Comparison of ENCODE assay signal across 22 cellular contexts in genomic region chr2:204122425-204122824, GRCh38.
"Had no signal": no experiment of that assay in that cellular context is flagged by ENCODE, and none has a peak within 500 bp of the region (broad histone marks: within the 10 kb centered on the region; RNA-seq: fewer than 3 reads in every experiment).

No MANE protein-coding gene starts in this region.

- H3K4me3 ChIP-seq: cardiac muscle cell, heart right ventricle, lower lobe of right lung, mucosa of descending colon, thyroid gland had no signal

- H3K27ac ChIP-seq: cardiac muscle cell, epithelial cell of prostate, heart right ventricle, lower lobe of right lung, parathyroid adenoma, thyroid gland had no signal

- H3K4me1 Mint-ChIP-seq: activated naive CD8-positive, alpha-beta T cell treated with anti-CD3 and anti-CD28 coated beads, Interleukin-2, amount 10 ng/mL, durations not matched to agents 7 days and 5 days; nephron progenitor cell had no signal

- H3K36me3 Mint-ChIP-seq: activated CD4-positive, alpha-beta memory T cell treated with anti-CD3 and anti-CD28 coated beads for 36 hours; activated naive CD8-positive, alpha-beta T cell treated with anti-CD3 and anti-CD28 coated beads, Interleukin-2, amount 10 ng/mL, durations not matched to agents 7 days and 5 days had no signal

- H3K36me3 ChIP-seq: cardiac muscle cell, heart right ventricle, lower lobe of right lung, thyroid gland had no signal

- H3K9ac ChIP-seq: parathyroid adenoma had no signal

- DNase-seq: activated CD4-positive, alpha-beta memory T cell treated with anti-CD3 and anti-CD28 coated beads for 36 hours; activated CD4-positive, alpha-beta T cell treated with anti-CD3 and anti-CD28 coated beads for 48 hours; activated effector memory CD4-positive, alpha-beta T cell treated with Interleukin-2 at 50 U/mL for 16 hours; activated naive CD4-positive, alpha-beta T cell treated with anti-CD3 and anti-CD28 coated beads for 36 hours; activated naive CD8-positive, alpha-beta T cell treated with anti-CD3 and anti-CD28 coated beads, Interleukin-2, amount 10 ng/mL, durations not matched to agents 7 days and 5 days; activated T-cell treated with anti-CD3 and anti-CD28 coated beads, Interleukin-2, amount 50 U/mL, for 72 hours; amygdala; heart right ventricle; kidney; lower lobe of right lung; mesendoderm; mucosa of descending colon; nephron progenitor cell; nucleus accumbens; right cardiac atrium; substantia nigra; thyroid gland had no signal

- H3K4me3 Mint-ChIP-seq: activated CD4-positive, alpha-beta memory T cell treated with anti-CD3 and anti-CD28 coated beads for 36 hours; activated naive CD4-positive, alpha-beta T cell treated with anti-CD3 and anti-CD28 coated beads for 36 hours; activated naive CD8-positive, alpha-beta T cell treated with anti-CD3 and anti-CD28 coated beads, Interleukin-2, amount 10 ng/mL, durations not matched to agents 7 days and 5 days; activated T-cell treated with anti-CD3 and anti-CD28 coated beads, Interleukin-2, amount 50 U/mL, for 72 hours; nephron progenitor cell; stimulated activated naive CD8-positive, alpha-beta T cell treated with anti-CD3 and anti-CD28 coated beads, Interleukin-15, Interleukin-2, amounts not matched to agents 100 ng/mL and 50 ng/mL, for 24 hours had no signal

- H3K9me3 Mint-ChIP-seq: activated CD4-positive, alpha-beta memory T cell treated with anti-CD3 and anti-CD28 coated beads for 36 hours; activated naive CD4-positive, alpha-beta T cell treated with anti-CD3 and anti-CD28 coated beads for 36 hours; activated naive CD8-positive, alpha-beta T cell treated with anti-CD3 and anti-CD28 coated beads, Interleukin-2, amount 10 ng/mL, durations not matched to agents 7 days and 5 days; activated T-cell treated with anti-CD3 and anti-CD28 coated beads, Interleukin-2, amount 50 U/mL, for 72 hours; nephron progenitor cell; stimulated activated naive CD8-positive, alpha-beta T cell treated with anti-CD3 and anti-CD28 coated beads, Interleukin-15, Interleukin-2, amounts not matched to agents 100 ng/mL and 50 ng/mL, for 24 hours had no signal

- H3K27ac Mint-ChIP-seq: activated CD4-positive, alpha-beta memory T cell treated with anti-CD3 and anti-CD28 coated beads for 36 hours; activated naive CD8-positive, alpha-beta T cell treated with anti-CD3 and anti-CD28 coated beads, Interleukin-2, amount 10 ng/mL, durations not matched to agents 7 days and 5 days; activated T-cell treated with anti-CD3 and anti-CD28 coated beads, Interleukin-2, amount 50 U/mL, for 72 hours; nephron progenitor cell; stimulated activated naive CD8-positive, alpha-beta T cell treated with anti-CD3 and anti-CD28 coated beads, Interleukin-15, Interleukin-2, amounts not matched to agents 100 ng/mL and 50 ng/mL, for 24 hours had no signal

- H2AFZ ChIP-seq: parathyroid adenoma had no signal

- H3K79me2 ChIP-seq: parathyroid adenoma had no signal

- ATAC-seq: activated T-cell treated with anti-CD3 and anti-CD28 coated beads, Interleukin-2, amount 50 U/mL, for 72 hours; heart right ventricle; left lobe of liver; lower lobe of right lung; mucosa of descending colon; right cardiac atrium had no signal

- H3K4me1 ChIP-seq: lower lobe of right lung, parathyroid adenoma, thyroid gland had no signal

- H3K9me3 ChIP-seq: heart right ventricle, lower lobe of right lung, mucosa of descending colon, thyroid gland had no signal

- H3K27me3 ChIP-seq: cardiac muscle cell, heart right ventricle, thyroid gland had no signal
